ENCODE assay signal across 12 cellular contexts in genomic region chr22:40221055-40221414, GRCh38. TPM values are rescaled to one million over a fixed set of nuclear protein-coding genes. Genes with fewer than 3 reads are reported as not detected.
DNase-seq lines count a peak whose midpoint lies in the region; ATAC-seq, FAIRE-seq and TF ChIP-seq lines count a peak whose summit lies in the region.
"Had no signal": no experiment of that assay in that cellular context is flagged by ENCODE, and none has a peak within 500 bp of the region (broad histone marks: within the 10 kb centered on the region; RNA-seq: fewer than 3 reads in every experiment).

No MANE protein-coding gene starts in this region.

- H3K27me3 Mint-ChIP-seq in CD4-positive, alpha-beta memory T cell, result no peaks in the 10 kb centered on the region
- peaks cover 4% of the 10 kb centered on the region for H3K27me3 Mint-ChIP-seq in brain

- peak overlapping the region in 1 of 8 donors; percentile 17 for H3K4me3 Mint-ChIP-seq in CD4-positive, alpha-beta memory T cell
- peak overlapping the region in 1 of 5 experiments; percentile 51 for H3K4me3 Mint-ChIP-seq in brain

- H3K9ac ChIP-seq in keratinocyte (ENCODE audit: control insufficient read depth, extremely low read depth, insufficient read depth, low read length) (peak overlapping the region; percentile 57), skeletal muscle satellite cell (ENCODE audit: low read depth, low read length) (no peak overlapping the region)

- H3K4me2 ChIP-seq in keratinocyte (ENCODE audit: control insufficient read depth, extremely low read depth, insufficient read depth, low read depth, low read length) (peak overlapping the region; percentile 78), skeletal muscle satellite cell (ENCODE audit: low read length) (peak overlapping the region; percentile 2)

- intact Hi-C loops in CD4-positive, alpha-beta memory T cell (cut with micrococcal nuclease), result loop anchor here (10.0 kb wide), 1 partner anchor 156 kb away; no protein-coding TSS in a partner anchor

- no peak for DNase-seq in CD4-positive, alpha-beta memory T cell
- no peak for DNase-seq in keratinocyte (ENCODE audit: low read depth, low spot score)
- no peak for DNase-seq in NCI-H2196 treated with DMSO at 0.1 percent for 48 hours (lab: John Stamatoyannopoulos, UW; ENCODE audit: unreplicated experiment)
- no peak for DNase-seq in stimulated activated CD4-positive, alpha-beta T cell treated with anti-CD3 and anti-CD28 coated beads, Interleukin-4, amount 100 ng/mL, for 4 hours
- no peak for DNase-seq in HT-29 (ENCODE audit: low spot score)
- DNase-seq: activated CD4-positive, alpha-beta T cell treated with anti-CD3 and anti-CD28 coated beads for 1 hour; activated T-cell treated with anti-CD3 and anti-CD28 coated beads, Interleukin-2, amount 50 U/mL, for 48 hours; kidney glomerular epithelial cell; OCI-M1 had no signal

- no peak overlapping the region for H3K4me3 ChIP-seq in CD4-positive, alpha-beta memory T cell (ENCODE audit: low read length in 2 of 2)
- peak overlapping the region in 2 of 3 experiments; percentile 48 to 56 for H3K4me3 ChIP-seq in keratinocyte (ENCODE audit: control insufficient read depth in 2 of 3, extremely low read depth in 1 of 3, insufficient read depth in 2 of 3, low read depth in 1 of 3, low read length in 3 of 3)
- H3K4me3 ChIP-seq in skeletal muscle satellite cell (ENCODE audit: low read length), result no peak overlapping the region

- no peaks in the 10 kb centered on the region for H3K27me3 ChIP-seq in CD4-positive, alpha-beta memory T cell (ENCODE audit: insufficient read depth, low read length)
- no peaks in the 10 kb centered on the region for H3K27me3 ChIP-seq in keratinocyte (ENCODE audit: control insufficient read depth, extremely low read depth, insufficient read depth, low read length)
- no peaks in the 10 kb centered on the region for H3K27me3 ChIP-seq in skeletal muscle satellite cell (ENCODE audit: control insufficient read depth, insufficient read depth, low read length)

- POLR2A ChIA-PET in CD4-positive, alpha-beta memory T cell (lab: Charles Lee; ENCODE audit: partially characterized antibody), result interaction anchor here (0.9 kb wide), 1 partner anchor 21 kb away, joined by 3 read pairs; no protein-coding TSS in a partner anchor

- H3K36me3 Mint-ChIP-seq in CD4-positive, alpha-beta memory T cell, result peaks cover 9 to 18% of the 10 kb centered on the region in 2 donors
- H3K36me3 Mint-ChIP-seq in brain, result peaks cover 60% of the 10 kb centered on the region

- CTCF ChIA-PET in CD4-positive, alpha-beta memory T cell (lab: Charles Lee; ENCODE audit: partially characterized antibody), result interaction anchor here (0.6 to 2.1 kb wide), 3 partner anchors 24 to 295 kb away, joined by 3 to 8 read pairs (median 3); no protein-coding TSS in a partner anchor

- no peaks in the 10 kb centered on the region for H3K36me3 ChIP-seq in CD4-positive, alpha-beta memory T cell (ENCODE audit: insufficient read depth, low read length)
- no peaks in the 10 kb centered on the region for H3K36me3 ChIP-seq in keratinocyte (ENCODE audit: control insufficient read depth in 2 of 2, extremely low read depth in 1 of 2, insufficient read depth in 2 of 2, low read length in 2 of 2)
- H3K36me3 ChIP-seq in skeletal muscle satellite cell (ENCODE audit: insufficient read depth, low read length), result no peaks in the 10 kb centered on the region

- H4K20me1 ChIP-seq in keratinocyte (ENCODE audit: control insufficient read depth, extremely low read depth, insufficient read depth, low read length), result no peaks in the 10 kb centered on the region

- peaks cover 0 to 3% (median 0%) of the 10 kb centered on the region in 8 donors for H3K9me3 Mint-ChIP-seq in CD4-positive, alpha-beta memory T cell
- H3K9me3 Mint-ChIP-seq in brain, result peaks cover 0 to 5% (median 0%) of the 10 kb centered on the region in 5 experiments

- H2AFZ ChIP-seq in keratinocyte (ENCODE audit: control insufficient read depth, low read length), result peak overlapping the region; percentile 83

- dilution Hi-C loops in keratinocyte (cut with MboI; ENCODE audit: extremely low pct_ligation_motif_present, low sequenced_read_pairs), result no loop called here

- no peak for FAIRE-seq in keratinocyte (lab: Jason Lieb, UNC)

- H3K4me1 ChIP-seq in CD4-positive, alpha-beta memory T cell (ENCODE audit: insufficient read depth, low read length), result peaks cover 94% of the 10 kb centered on the region
- H3K4me1 ChIP-seq in keratinocyte (ENCODE audit: control insufficient read depth, extremely low read depth, insufficient read depth, low read length), result peaks cover 30% of the 10 kb centered on the region
- peaks cover 7% of the 10 kb centered on the region for H3K4me1 ChIP-seq in skeletal muscle satellite cell (ENCODE audit: control insufficient read depth, insufficient read depth, low read length)

- H3K9me1 ChIP-seq in keratinocyte (ENCODE audit: control insufficient read depth, extremely low read depth, insufficient read depth, low read length), result peaks cover 4% of the 10 kb centered on the region

- H3K4me1 Mint-ChIP-seq in CD4-positive, alpha-beta memory T cell, result peaks cover 65 to 89% (median 76%) of the 10 kb centered on the region in 4 donors
- H3K4me1 Mint-ChIP-seq in brain, result peaks cover 81% of the 10 kb centered on the region

- ATAC-seq in GM21786 (IDR thresholded peaks at IDR 0.05; ENCODE audit: unreplicated experiment), result no peak

- peak overlapping the region in 6 of 7 donors; percentile 36 to 70 (median 54) for H3K27ac Mint-ChIP-seq in CD4-positive, alpha-beta memory T cell
- peak overlapping the region in 3 of 5 experiments; percentile 82 to 88 (median 87) for H3K27ac Mint-ChIP-seq in brain

- no peak overlapping the region for H3K27ac ChIP-seq in CD4-positive, alpha-beta memory T cell (ENCODE audit: low read depth, low read length)
- peak overlapping the region; percentile 70 for H3K27ac ChIP-seq in keratinocyte (ENCODE audit: control insufficient read depth, insufficient read depth, low read length)

- no peaks in the 10 kb centered on the region for H3K9me3 ChIP-seq in CD4-positive, alpha-beta memory T cell (ENCODE audit: control insufficient read depth in 1 of 2, low read length in 2 of 2)
- H3K9me3 ChIP-seq in keratinocyte (ENCODE audit: control insufficient read depth, low read depth, low read length) (no peaks in the 10 kb centered on the region), skeletal muscle satellite cell (replicated peaks; ENCODE audit: low read length) (no peaks in the 10 kb centered on the region)

- TF ChIP-seq CTCF in brain (conservative IDR thresholded peaks at IDR 0.05), result no peak
- TF ChIP-seq CTCF in keratinocyte (optimal IDR thresholded peaks at IDR 0.05 in 1 of 3, IDR thresholded peaks at IDR 0.05 in 1 of 3, conservative IDR thresholded peaks at IDR 0.05 in 1 of 3; ENCODE audit: extremely low read depth in 1 of 3, insufficient read depth in 2 of 3, low read length in 3 of 3), result no peak

- H3K79me2 ChIP-seq in keratinocyte (ENCODE audit: control insufficient read depth, insufficient read depth, low read length), result peaks cover 43% of the 10 kb centered on the region

RNA-seq across cellular contexts. Expression of gene TNRC6B, which starts 43.3 kb away (rescaled TPM):
- 100 to 1,000 TPM; 137 to 155 TPM for total RNA-seq in CD4-positive, alpha-beta memory T cell
- polyA plus RNA-seq in CD4-positive, alpha-beta memory T cell, result 100 to 1,000 TPM in 1 of 2 donors, 10 to 100 TPM in 1; 27.3 to 109 TPM
- polyA plus RNA-seq in brain (ENCODE audit: insufficient read depth, low read depth, low replicate concordance) (5.8 TPM), keratinocyte (5.6 to 6.2 TPM (median 5.9 TPM) in 3 replicates)
- 14.4 TPM for polyA plus RNA-seq in keratinocyte (2011; ENCODE audit: low read depth)
- polyA plus RNA-seq in keratinocyte (2011; cell fraction: cytosol; rRNA removed), result 2.9 and 3.2 TPM in 2 replicates
- 15.5 and 19.1 TPM in 2 replicates for polyA plus RNA-seq in keratinocyte (2011; cell fraction: nucleus; rRNA removed)
- polyA plus RNA-seq in keratinocyte (2012; ENCODE audit: low replicate concordance), result 4.6 and 7.8 TPM in 2 replicates
- polyA minus RNA-seq in keratinocyte, result 32.5 to 38.7 TPM (median 34.5 TPM) in 3 replicates
- 14.2 TPM for polyA minus RNA-seq in keratinocyte (2011; cell fraction: cytosol; rRNA and poly(A)+ RNA removed)
- 33.3 and 61.8 TPM in 2 replicates for polyA minus RNA-seq in keratinocyte (2011; cell fraction: nucleus; rRNA and poly(A)+ RNA removed)
- 20.5 and 21.2 TPM in 2 replicates for total RNA-seq in skeletal muscle satellite cell (2012; rRNA removed)
- 10.5 and 12.2 TPM in 2 replicates for total RNA-seq in HT-29 (2014; rRNA removed; shearing (Covaris generic))

Comparison
In these comparisons a context has a peak if more than half of its experiments do, and no peak if none do; other contexts are left out.
1. H3K4me3 ChIP-seq: peak in keratinocyte (2 of 3); none in CD4-positive, alpha-beta memory T cell (0 of 2) and skeletal muscle satellite cell (single experiment).